In the genomic region with DNA sequence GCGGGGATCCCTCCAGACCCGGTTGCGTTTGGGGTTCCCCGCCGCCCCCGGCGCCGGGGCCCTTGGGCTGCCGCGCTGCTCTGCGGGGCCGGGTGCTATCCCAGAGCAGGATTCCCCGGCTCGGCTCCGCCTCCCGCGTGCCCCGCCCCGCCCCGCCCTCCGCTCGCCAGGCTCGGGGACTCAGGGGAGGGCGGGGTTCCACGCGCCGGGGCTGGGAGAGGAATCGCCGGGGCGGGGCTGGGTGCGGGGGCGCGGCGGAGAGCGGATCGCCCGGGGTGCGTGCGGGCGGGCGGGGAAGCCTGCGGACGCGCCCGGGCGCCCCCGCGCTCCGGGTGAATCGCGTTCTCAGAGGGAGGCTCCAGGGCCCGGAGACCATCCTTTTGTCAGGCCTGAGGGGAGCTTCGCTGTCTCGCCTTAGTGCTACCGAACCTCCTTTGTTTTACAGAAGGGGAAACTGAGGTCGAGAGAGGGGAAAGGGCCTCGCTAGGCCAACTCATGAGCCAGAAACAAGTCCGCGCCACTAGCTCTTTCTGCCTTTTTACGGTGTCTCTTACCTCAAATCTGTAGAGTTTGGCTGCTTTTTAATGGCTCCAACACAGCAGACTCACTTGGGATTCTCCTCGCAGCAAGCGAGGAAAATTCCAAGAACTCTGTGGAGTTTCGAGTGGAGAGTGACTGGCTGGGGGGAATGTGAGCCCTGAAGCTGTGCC, we compare ENCODE assay signal across 8 cellular contexts. TPM values are rescaled to one million over a fixed set of nuclear protein-coding genes. Genes with fewer than 3 reads are reported as not detected.
A peak's percentile ranks its signal among the peaks of the same experiment; 100 is the strongest.
DNase-seq lines count a peak whose midpoint lies in the region; ATAC-seq and TF ChIP-seq lines count a peak whose summit lies in the region.

Gene TMEM158, minus strand, starts transcription at position 82 of the 710 bp plus-strand sequence. CDS start 260 bp downstream, outside the sequence.

- no peaks in the 10 kb centered on the region for H3K36me3 ChIP-seq in OCI-LY3 (replicated peaks; ENCODE audit: low read depth, low read length)

- no peak within 1 kb of the TSS for H3K27ac Mint-ChIP-seq in activated T-cell treated with anti-CD3 and anti-CD28 coated beads, Interleukin-2, amount 50 U/mL, for 72 hours
- H3K27ac Mint-ChIP-seq in naive B cell: peak within 1 kb of the TSS in 1 of 6 donors; percentile 45

- ATAC-seq in HG02943 (IDR thresholded peaks at IDR 0.05; ENCODE audit: low read depth, unreplicated experiment): peak; percentile 65
- peak; percentile 86 to 87 for ATAC-seq in activated T-cell treated with anti-CD3 and anti-CD28 coated beads, Interleukin-2, amount 50 U/mL, for 72 hours (replicated peaks in 1 of 2)
- peak; percentile 80 to 84 for ATAC-seq in naive B cell (ENCODE audit: low read depth in 2 of 2)

- no peak within 1 kb of the TSS for H3K9ac ChIP-seq in OCI-LY3 (ENCODE audit: low read length)

- peak within 1 kb of the TSS; percentile 45 for H3K4me3 ChIP-seq in OCI-LY3 (ENCODE audit: low read length)

- H3K79me2 ChIP-seq in OCI-LY3 (ENCODE audit: low read length): no peaks in the 10 kb centered on the region

- no peaks in the 10 kb centered on the region for H3K9me3 ChIP-seq in OCI-LY3 (ENCODE audit: insufficient read depth, low read length)

- DNase-seq in NCI-H1417 (lab: John Stamatoyannopoulos, UW) (peak; percentile 14 to 61 (median 60)), NCI-H1417 treated with DMSO at 0.1 percent for 48 hours (lab: John Stamatoyannopoulos, UW) (no peak), fibroblast of gingiva (ENCODE audit: low read depth) (peak; percentile 63), naive B cell (peak; percentile 38)
- peak; percentile 79 to 81 for DNase-seq in activated T-cell treated with anti-CD3 and anti-CD28 coated beads, Interleukin-2, amount 50 U/mL, for 72 hours
- peak; percentile 60 to 75 for DNase-seq in stimulated activated CD8-positive, alpha-beta memory T cell treated with anti-CD3 and anti-CD28 coated beads, Interleukin-7, amount 100 ng/mL, for 4 hours (ENCODE audit: low read depth in 2 of 2)

- H3K9me3 Mint-ChIP-seq in activated T-cell treated with anti-CD3 and anti-CD28 coated beads, Interleukin-2, amount 50 U/mL, for 72 hours: no peaks in the 10 kb centered on the region
- H3K9me3 Mint-ChIP-seq in naive B cell: no peaks in the 10 kb centered on the region

- H4K20me1 ChIP-seq in OCI-LY3 (ENCODE audit: insufficient read depth, low read length): no peaks in the 10 kb centered on the region

- H3K27me3 ChIP-seq in OCI-LY3 (ENCODE audit: low read depth, low read length): peaks cover 62% of the 10 kb centered on the region

- no peak for TF ChIP-seq CTCF in OCI-LY3 (IDR thresholded peaks at IDR 0.05; ENCODE audit: low read depth, low read length)

- no peak within 1 kb of the TSS for H3K27ac ChIP-seq in OCI-LY3 (ENCODE audit: low read length)

- no peak within 1 kb of the TSS for H2AFZ ChIP-seq in OCI-LY3 (ENCODE audit: low read depth, low read length)

- H3K27me3 Mint-ChIP-seq in activated T-cell treated with anti-CD3 and anti-CD28 coated beads, Interleukin-2, amount 50 U/mL, for 72 hours (ENCODE audit: low read depth): peaks cover 88% of the 10 kb centered on the region
- H3K27me3 Mint-ChIP-seq in naive B cell: peaks cover 66 to 83% (median 76%) of the 10 kb centered on the region in 3 donors

- H3K4me3 Mint-ChIP-seq in activated T-cell treated with anti-CD3 and anti-CD28 coated beads, Interleukin-2, amount 50 U/mL, for 72 hours: peak within 1 kb of the TSS; percentile 64 to 72
- peak within 1 kb of the TSS; percentile 53 to 90 (median 80) for H3K4me3 Mint-ChIP-seq in naive B cell

- no peaks in the 10 kb centered on the region for H3K4me1 ChIP-seq in OCI-LY3 (ENCODE audit: low read length)

- peaks cover 15% of the 10 kb centered on the region for H3K4me1 Mint-ChIP-seq in activated T-cell treated with anti-CD3 and anti-CD28 coated beads, Interleukin-2, amount 50 U/mL, for 72 hours (ENCODE audit: low read depth)
- peaks cover 4 to 20% (median 9%) of the 10 kb centered on the region in 3 donors for H3K4me1 Mint-ChIP-seq in naive B cell

- peaks cover 0 to 2% of the 10 kb centered on the region in 2 donors for H3K36me3 Mint-ChIP-seq in activated T-cell treated with anti-CD3 and anti-CD28 coated beads, Interleukin-2, amount 50 U/mL, for 72 hours (ENCODE audit: insufficient read depth in 2 of 2)
- no peaks in the 10 kb centered on the region for H3K36me3 Mint-ChIP-seq in naive B cell

- H3K4me2 ChIP-seq in OCI-LY3 (ENCODE audit: low read length): peak within 1 kb of the TSS; percentile 43

RNA-seq across cellular contexts. Expression of gene TMEM158, which starts in this region (rescaled TPM):
- not detected for total RNA-seq in activated T-cell treated with anti-CD3 and anti-CD28 coated beads, Interleukin-2, amount 50 U/mL, for 72 hours
- polyA plus RNA-seq in naive B cell (ENCODE audit: low read depth in 6 of 6): under 1 TPM in 1 of 6 donors, not detected in 5; 0.17 TPM

Comparison
In these comparisons a context has a peak if more than half of its experiments do, and no peak if none do; other contexts are left out.
1. Peak in DNase-seq and ATAC-seq in activated T-cell treated with anti-CD3 and anti-CD28 coated beads, Interleukin-2, amount 50 U/mL, for 72 hours; RNA of the gene not detected or under 1 TPM.
2. Peak in DNase-seq and ATAC-seq in naive B cell; RNA of the gene not detected or under 1 TPM.